ENCODE assay signal across 8 cellular contexts in genomic region chr1:63367218-63368103, GRCh38. TPM values are rescaled to one million over a fixed set of nuclear protein-coding genes. Genes with fewer than 3 reads are reported as not detected.
DNase-seq lines count a peak whose midpoint lies in the region; ATAC-seq and TF ChIP-seq lines count a peak whose summit lies in the region.

TSS of gene ALG6 (plus strand) at chr1:63367627. CDS start at chr1:63370978, 3,351 bp downstream.

- intact Hi-C loops in aorta (cut with DNase I), result no loop called here

- DNase-seq in NCI-H1930 (lab: John Stamatoyannopoulos, UW), result peak; percentile 90 to 92
- DNase-seq in T-helper 22 cell (ENCODE audit: low read depth), result peak; percentile 74
- peak; percentile 74 for DNase-seq in astrocyte of the cerebellum (ENCODE audit: low read depth)
- peak; percentile 98 for DNase-seq in hepatic stellate cell (ENCODE audit: low spot score)
- peak; percentile 96 to 98 for DNase-seq in aorta

- no peaks in the 10 kb centered on the region for H3K36me3 ChIP-seq in rectal smooth muscle tissue (ENCODE audit: control insufficient read depth, insufficient read depth, low read length)
- H3K36me3 ChIP-seq in aorta (ENCODE audit: control insufficient read depth in 1 of 2, insufficient read depth in 2 of 2, low read length in 1 of 2), result no peaks in the 10 kb centered on the region

- TF ChIP-seq CTCF in astrocyte of the cerebellum (IDR thresholded peaks at IDR 0.05; ENCODE audit: low read depth, low read length, missing control alignments), result peak; percentile 4

- WGBS in aorta, 2 donors, result 1% methylated on average over 66 to 77 of the region's 77 CpGs

- H3K27me3 ChIP-seq in rectal smooth muscle tissue (ENCODE audit: control insufficient read depth, insufficient read depth, low read length) (no peaks in the 10 kb centered on the region), aorta (ENCODE audit: control insufficient read depth in 1 of 2, insufficient read depth in 2 of 2, low read length in 1 of 2) (no peaks in the 10 kb centered on the region)

- H3K27ac ChIP-seq in rectal smooth muscle tissue (ENCODE audit: low read depth, low read length) (peak within 1 kb of the TSS; percentile 72), aorta (ENCODE audit: low read depth in 1 of 2, low read length in 2 of 2) (peak within 1 kb of the TSS in 1 of 2 donors; percentile 45)

- peak within 1 kb of the TSS; percentile 59 for H3K9ac ChIP-seq in rectal smooth muscle tissue (ENCODE audit: low read length)

- ATAC-seq in GM18511 (IDR thresholded peaks at IDR 0.05; ENCODE audit: unreplicated experiment) (peak; percentile 92), HG02981 (IDR thresholded peaks at IDR 0.05; ENCODE audit: unreplicated experiment) (peak; percentile 92), aorta (ENCODE audit: low FRiP score) (peak; percentile 99)

- no peaks in the 10 kb centered on the region for H3K9me3 ChIP-seq in aorta (ENCODE audit: control insufficient read depth, low read length)

- no peaks in the 10 kb centered on the region for H3K4me1 ChIP-seq in rectal smooth muscle tissue (ENCODE audit: control insufficient read depth, insufficient read depth, low read length)
- no peaks in the 10 kb centered on the region for H3K4me1 ChIP-seq in aorta (ENCODE audit: control insufficient read depth in 1 of 2, insufficient read depth in 2 of 2, low read length in 2 of 2)

- in situ Hi-C loops in astrocyte of the cerebellum (cut with HindIII; ENCODE audit: low sequenced_read_pairs), result no loop called here

- H3K4me3 ChIP-seq in astrocyte of the cerebellum (ENCODE audit: low read depth, low read length) (peak within 1 kb of the TSS; percentile 98), rectal smooth muscle tissue (ENCODE audit: low read length) (peak within 1 kb of the TSS; percentile 100), aorta (ENCODE audit: low read length in 2 of 2) (peak within 1 kb of the TSS; percentile 47 to 65)

RNA-seq across cellular contexts. Expression of gene ALG6, which starts in this region (rescaled TPM):
- total RNA-seq in aorta, result 10 to 100 TPM in 1 of 2 donors, 1 to 10 TPM in 1; 7.9 to 11.0 TPM
- polyA plus RNA-seq in aorta, result 1 to 10 TPM; 2.4 to 8.9 TPM
